Comparison of ENCODE assay signal across 11 cellular contexts in genomic region chr11:20156876-20157613, GRCh38. TPM values are rescaled to one million over a fixed set of nuclear protein-coding genes. Genes with fewer than 3 reads are reported as not detected.
DNase-seq lines count a peak whose midpoint lies in the region; ATAC-seq, FAIRE-seq and TF ChIP-seq lines count a peak whose summit lies in the region.
"Had no signal": no experiment of that assay in that cellular context is flagged by ENCODE, and none has a peak within 500 bp of the region (broad histone marks: within the 10 kb centered on the region; RNA-seq: fewer than 3 reads in every experiment).

No MANE protein-coding gene starts in this region.

- peak overlapping the region; percentile 47 for H2AK5ac ChIP-seq in neuronal stem cell (ENCODE audit: low read depth, low read length)

- H4K8ac ChIP-seq in neuronal stem cell (ENCODE audit: low read depth, low read length) = no peak overlapping the region

- H3K4me2 ChIP-seq in neuronal stem cell (ENCODE audit: insufficient read depth, low read length, poor library complexity, severe bottlenecking) = peak overlapping the region; percentile 70

- no peak overlapping the region for H2BK5ac ChIP-seq in neuronal stem cell (ENCODE audit: low read length)

- H3K27ac ChIP-seq in coronary artery = no peak overlapping the region
- H3K27ac ChIP-seq in neuronal stem cell (replicated peaks; ENCODE audit: low read length) = peak overlapping the region; percentile 34
- H3K27ac ChIP-seq: epithelial cell of prostate had no signal

- peaks cover 10% of the 10 kb centered on the region for H3K4me1 ChIP-seq in NT2/D1 (ENCODE audit: insufficient read depth, insufficient read length)
- peaks cover 0 to 32% of the 10 kb centered on the region in 2 donors for H3K4me1 ChIP-seq in neuronal stem cell (ENCODE audit: control insufficient read depth in 2 of 2, insufficient read depth in 1 of 2, low read depth in 1 of 2, low read length in 2 of 2)

- H3K9ac ChIP-seq in NT2/D1 (ENCODE audit: insufficient read length, low read depth) = no peak overlapping the region
- H3K9ac ChIP-seq in neuronal stem cell (ENCODE audit: low read depth, low read length, poor library complexity) = peak overlapping the region; percentile 9

- TF ChIP-seq CTCF in GM12865 (IDR thresholded peaks at IDR 0.05; ENCODE audit: insufficient read depth, low read depth, low read length, missing control alignments) (no peak), coronary artery (IDR thresholded peaks at IDR 0.05) (no peak)

- H3K4me3 ChIP-seq in GM12865 (ENCODE audit: low read depth, low read length) = peak overlapping the region; percentile 18
- peak overlapping the region; percentile 68 for H3K4me3 ChIP-seq in NT2/D1 (ENCODE audit: insufficient read length, low read depth)
- H3K4me3 ChIP-seq in coronary artery = peak overlapping the region; percentile 62
- H3K4me3 ChIP-seq in neuronal stem cell (ENCODE audit: low read length in 2 of 2) = peak overlapping the region in 1 of 2 donors; percentile 80

- H3K9me3 ChIP-seq in NT2/D1 (ENCODE audit: insufficient read depth, low read length) (no peaks in the 10 kb centered on the region), neuronal stem cell (replicated peaks in 1 of 2; ENCODE audit: control insufficient read depth in 2 of 2, insufficient read depth in 1 of 2, low read depth in 1 of 2, low read length in 2 of 2) (no peaks in the 10 kb centered on the region)

- peak overlapping the region; percentile 95 for H3K18ac ChIP-seq in neuronal stem cell (ENCODE audit: low read length)

- H3K23ac ChIP-seq in neuronal stem cell (ENCODE audit: low read depth, low read length, poor library complexity) = no peak overlapping the region

- peaks cover 71% of the 10 kb centered on the region for H3K27me3 ChIP-seq in NT2/D1 (ENCODE audit: insufficient read depth, insufficient read length)
- peaks cover 15 to 97% (median 32%) of the 10 kb centered on the region in 3 experiments for H3K27me3 ChIP-seq in neuronal stem cell (ENCODE audit: control insufficient read depth in 3 of 3, insufficient read depth in 3 of 3, low read depth in 1 of 3, low read length in 3 of 3)

- no peak overlapping the region for H3K14ac ChIP-seq in neuronal stem cell (ENCODE audit: low read length)

- H2AFZ ChIP-seq in neuronal stem cell (ENCODE audit: low read length) = peak overlapping the region; percentile 64

- H3K4ac ChIP-seq in neuronal stem cell (ENCODE audit: low read length) = no peak overlapping the region

- H2BK15ac ChIP-seq in neuronal stem cell (ENCODE audit: low read length) = peak overlapping the region; percentile 80

- no peak overlapping the region for H4K91ac ChIP-seq in neuronal stem cell (ENCODE audit: low read depth, low read length, poor library complexity)

- peak; percentile 39 for DNase-seq in GM12865 (ENCODE audit: low read depth)
- no peak for DNase-seq in NT2/D1 (ENCODE audit: low read depth, low spot score)
- no peak for DNase-seq in coronary artery (ENCODE audit: low spot score)
- DNase-seq in neuronal stem cell (ENCODE audit: low spot score) = peak; percentile 73
- DNase-seq in frontal cortex (ENCODE audit: low spot score in 2 of 2) = no peak
- no peak for DNase-seq in occipital lobe (lab: John Stamatoyannopoulos, UW)

- WGBS in neuronal stem cell (ENCODE audit: extremely low coverage in 2 of 2, insufficient read length in 2 of 2, insufficient replicate concordance in 1 of 2), 2 donors = no CpG with 5 or more reads among the region's 45 CpGs

- H2BK12ac ChIP-seq in neuronal stem cell (ENCODE audit: low read length) = no peak overlapping the region

- H3K36me3 ChIP-seq in NT2/D1 (ENCODE audit: insufficient read depth, insufficient read length, low read length) = no peaks in the 10 kb centered on the region
- H3K36me3 ChIP-seq in neuronal stem cell (replicated peaks in 1 of 2; ENCODE audit: control insufficient read depth in 2 of 2, insufficient read depth in 2 of 2, low read length in 2 of 2) = no peaks in the 10 kb centered on the region

- no peaks in the 10 kb centered on the region for H3K79me1 ChIP-seq in neuronal stem cell (ENCODE audit: low read depth, low read length)

- no peak for FAIRE-seq in frontal cortex (lab: Jason Lieb, UNC)
- FAIRE-seq: GM12891 had no signal

- ATAC-seq in HG03175 (IDR thresholded peaks at IDR 0.05; ENCODE audit: unreplicated experiment) (no peak), HG02938 (IDR thresholded peaks at IDR 0.05; ENCODE audit: unreplicated experiment) (no peak)

- H2BK120ac ChIP-seq in neuronal stem cell (ENCODE audit: low read depth, low read length) = no peak overlapping the region

RNA-seq across cellular contexts. Expression of gene DBX1, which starts 3.2 kb away (rescaled TPM):
- 0.39 TPM for polyA plus RNA-seq in neuronal stem cell (2013, experiment 1 of 2)
- polyA plus RNA-seq in neuronal stem cell (2013, experiment 2 of 2) = 0.43 TPM
- total RNA-seq in frontal cortex = not detected
- not detected for total RNA-seq in occipital lobe
- total RNA-seq: HT1080 had no signal

Comparison
In these comparisons a context has a peak if more than half of its experiments do, and no peak if none do; other contexts are left out.
1. DNase-seq: peak in GM12865 (single experiment) and neuronal stem cell (single experiment); none in NT2/D1 (single experiment), coronary artery (single experiment), frontal cortex (0 of 2) and occipital lobe (single experiment).